Comparison of ENCODE assay signal across 11 cellular contexts in the genomic region with DNA sequence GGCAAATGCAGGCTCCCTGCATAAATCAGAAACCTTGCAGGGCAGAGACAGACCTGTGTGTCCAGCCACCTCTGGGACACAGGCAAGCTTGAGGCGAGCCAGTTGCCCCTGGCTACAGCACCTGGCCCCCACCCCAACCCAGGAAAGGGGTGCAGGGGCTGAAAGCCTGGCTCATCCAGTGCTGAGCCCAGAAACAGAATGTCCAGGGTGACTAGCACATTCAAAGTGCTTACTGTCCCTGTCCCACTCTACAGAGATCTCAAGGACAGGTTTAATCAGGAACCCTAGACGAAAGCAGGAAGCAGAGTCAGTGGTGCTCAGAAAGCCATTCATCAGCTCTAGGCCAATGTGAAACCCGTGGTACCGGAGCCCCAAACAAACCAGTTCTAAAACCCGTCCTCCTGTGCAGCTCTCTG. TPM values are rescaled to one million over a fixed set of nuclear protein-coding genes. Genes with fewer than 3 reads are reported as not detected.
A peak's percentile ranks its signal among the peaks of the same experiment; 100 is the strongest.
DNase-seq lines count a peak whose midpoint lies in the region; ATAC-seq and TF ChIP-seq lines count a peak whose summit lies in the region.
"Had no signal": no experiment of that assay in that cellular context is flagged by ENCODE, and none has a peak within 500 bp of the region (broad histone marks: within the 10 kb centered on the region; RNA-seq: fewer than 3 reads in every experiment).

No MANE protein-coding gene starts in this region.

- peaks cover 2% of the 10 kb centered on the region for H3K36me3 Mint-ChIP-seq in progenitor cell of endocrine pancreas (ENCODE audit: insufficient read depth)

- H3K4me3 Mint-ChIP-seq in progenitor cell of endocrine pancreas (ENCODE audit: low read depth), result peak overlapping the region; percentile 32

- H3K27ac ChIP-seq in SJSA1, result peak overlapping the region; percentile 33
- peak overlapping the region; percentile 50 for H3K27ac ChIP-seq in right cardiac atrium (ENCODE audit: low read length)
- H3K27ac ChIP-seq: RWPE1 had no signal

- no peaks in the 10 kb centered on the region for H3K9me3 ChIP-seq in SJSA1 (replicated peaks)
- H3K9me3 ChIP-seq in right cardiac atrium (ENCODE audit: control insufficient read depth, low read length), result no peaks in the 10 kb centered on the region

- peak; percentile 46 for DNase-seq in ELF-1 (ENCODE audit: low read depth, low spot score)
- DNase-seq in SJSA1 (ENCODE audit: low read depth in 1 of 2, low spot score in 2 of 2), result no peak
- DNase-seq in right cardiac atrium, result no peak
- DNase-seq in progenitor cell of endocrine pancreas (ENCODE audit: low spot score, unreplicated experiment), result no peak
- no peak for DNase-seq in T-helper 2 cell
- DNase-seq in HCEC 1CT, result no peak
- no peak for DNase-seq in hippocampal formation (lab: John Stamatoyannopoulos, UW)
- DNase-seq: AML-193, NCI-H2171 treated with DMSO at 0.1 percent for 48 hours had no signal

- H3K27me3 ChIP-seq in SJSA1 (replicated peaks), result no peaks in the 10 kb centered on the region
- no peaks in the 10 kb centered on the region for H3K27me3 ChIP-seq in right cardiac atrium (ENCODE audit: control insufficient read depth, insufficient read depth)

- TF ChIP-seq CTCF in progenitor cell of endocrine pancreas (IDR thresholded peaks at IDR 0.05; ENCODE audit: unreplicated experiment), result no peak

- H3K4me1 ChIP-seq in SJSA1 (replicated peaks), result peaks cover 27% of the 10 kb centered on the region
- H3K4me1 ChIP-seq in right cardiac atrium (ENCODE audit: control insufficient read depth, insufficient read depth, low read length), result peaks cover 14% of the 10 kb centered on the region

- peak overlapping the region; percentile 96 for H3K27ac Mint-ChIP-seq in progenitor cell of endocrine pancreas

- intact Hi-C loops in right cardiac atrium (cut with DNase I), result no loop called here

- H3K4me1 Mint-ChIP-seq in progenitor cell of endocrine pancreas (ENCODE audit: low read depth), result peaks cover 85% of the 10 kb centered on the region

- H3K36me3 ChIP-seq in SJSA1, result no peaks in the 10 kb centered on the region

- ATAC-seq in right cardiac atrium (peak; percentile 15 to 27), GM18519 (IDR thresholded peaks at IDR 0.05; ENCODE audit: low FRiP score, unreplicated experiment) (no peak)

- H3K4me3 ChIP-seq in SJSA1, result no peak overlapping the region
- no peak overlapping the region for H3K4me3 ChIP-seq in right cardiac atrium (ENCODE audit: low read length)

- WGBS in right cardiac atrium, result 58% methylated on average over 5 of the region's 5 CpGs

- no peaks in the 10 kb centered on the region for H3K9me3 Mint-ChIP-seq in progenitor cell of endocrine pancreas (ENCODE audit: low read depth)

- no peaks in the 10 kb centered on the region for H3K27me3 Mint-ChIP-seq in progenitor cell of endocrine pancreas

RNA-seq across cellular contexts. Expression of gene PLEKHA7, which starts 31.9 kb away (rescaled TPM):
- not detected in 2 replicates for total RNA-seq in SJSA1 (2014; rRNA removed; shearing (Covaris generic))
- total RNA-seq in right cardiac atrium, result 10 to 100 TPM; 30.3 to 44.6 (median 35.5) TPM
- 16.2 TPM for polyA plus RNA-seq in right cardiac atrium
- 77.1 and 78.7 TPM in 2 replicates for total RNA-seq in progenitor cell of endocrine pancreas

Comparison
In these comparisons a context has a peak if more than half of its experiments do, and no peak if none do; other contexts are left out.
1. RNA of gene PLEKHA7, which starts 31.9 kb away (total RNA-seq): 77.1 to 78.7 TPM in progenitor cell of endocrine pancreas and 30.3 to 44.6 TPM in right cardiac atrium; not detected in SJSA1; every median in the first group is over 10 times any median in the second.